17 cellular contexts compared by ENCODE assay signal in the genomic region with DNA sequence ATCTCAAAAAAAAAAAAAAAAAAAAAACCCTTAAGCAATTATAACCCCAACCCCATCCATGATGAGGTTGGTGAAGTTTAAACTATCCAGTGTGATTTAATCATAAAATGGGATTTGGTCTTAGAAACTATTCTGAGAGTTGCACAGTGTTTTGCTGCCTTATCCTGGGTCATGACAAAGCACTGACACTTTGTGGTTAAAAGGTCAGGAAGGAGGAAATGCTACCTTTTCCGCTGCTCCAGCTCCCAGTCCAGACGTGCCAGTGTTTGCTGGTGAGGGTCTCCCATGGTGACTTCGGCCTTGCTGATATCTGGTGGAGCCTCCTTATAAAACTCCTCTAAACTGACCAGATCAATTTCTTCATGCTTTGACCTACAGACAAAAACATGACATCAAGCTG. TPM values are rescaled to one million over a fixed set of nuclear protein-coding genes. Genes with fewer than 3 reads are reported as not detected.
A peak's percentile ranks its signal among the peaks of the same experiment; 100 is the strongest.
DNase-seq lines count a peak whose midpoint lies in the region; ATAC-seq, FAIRE-seq and TF ChIP-seq lines count a peak whose summit lies in the region.
"Had no signal": no experiment of that assay in that cellular context is flagged by ENCODE, and none has a peak within 500 bp of the region (broad histone marks: within the 10 kb centered on the region; RNA-seq: fewer than 3 reads in every experiment).

No MANE protein-coding gene starts in this region.

- no TSS peak for BruUV-seq in endothelial cell of umbilical vein (replicated peaks; lab: Mats Ljungman, UMichigan)

- H3K9ac ChIP-seq in endothelial cell of umbilical vein (replicated peaks; ENCODE audit: extremely low read depth, insufficient read depth, low read length): no peak overlapping the region

- peaks cover 64% of the 10 kb centered on the region for H3K36me3 Mint-ChIP-seq in activated CD4-positive, alpha-beta T cell treated with anti-CD3 and anti-CD28 coated beads, Interleukin-2, amount 10 ng/mL, durations not matched to agents 24 days and 14 days (ENCODE audit: low read depth)
- peaks cover 54% of the 10 kb centered on the region for H3K36me3 Mint-ChIP-seq in activated CD4-positive, alpha-beta T cell treated with anti-CD3 and anti-CD28 coated beads, Interleukin-2, amount 10 ng/mL, durations not matched to agents 7 days and 5 days (ENCODE audit: low read depth)
- H3K36me3 Mint-ChIP-seq in activated CD8-positive, alpha-beta T cell treated with anti-CD3 and anti-CD28 coated beads for 36 hours (ENCODE audit: low read depth): peaks cover 52% of the 10 kb centered on the region

- no peak for TF ChIP-seq POLR2A in endothelial cell of umbilical vein (IDR thresholded peaks at IDR 0.05; ENCODE audit: low read depth, low read length)
- no peak for TF ChIP-seq POLR2A in spleen (IDR thresholded peaks at IDR 0.05)
- TF ChIP-seq POLR2A in thyroid gland (IDR thresholded peaks at IDR 0.05): no peak

- H3K27ac ChIP-seq in endothelial cell of umbilical vein (ENCODE audit: insufficient read depth, low read depth, low read length) (peak overlapping the region; percentile 1), spleen (peak overlapping the region in 1 of 8 donors; percentile 35), thyroid gland (no peak overlapping the region)

- no peaks in the 10 kb centered on the region for H3K9me1 ChIP-seq in endothelial cell of umbilical vein (replicated peaks; ENCODE audit: control insufficient read depth, extremely low read depth, insufficient read depth, low read length)

- H3K4me1 ChIP-seq in endothelial cell of umbilical vein (ENCODE audit: control insufficient read depth, extremely low read depth, insufficient read depth, low read length) (peaks cover 9% of the 10 kb centered on the region), spleen (peaks cover 0 to 31% (median 4%) of the 10 kb centered on the region in 6 donors), thyroid gland (no peaks in the 10 kb centered on the region)

- no peak overlapping the region for H2AFZ ChIP-seq in endothelial cell of umbilical vein (ENCODE audit: low read depth, low read length)

- no peaks in the 10 kb centered on the region for H3K27me3 ChIP-seq in endothelial cell of umbilical vein (ENCODE audit: control insufficient read depth in 2 of 2, insufficient read depth in 2 of 2, low read length in 2 of 2)
- no peaks in the 10 kb centered on the region for H3K27me3 ChIP-seq in spleen (replicated peaks in 1 of 7)
- no peaks in the 10 kb centered on the region for H3K27me3 ChIP-seq in thyroid gland

- no peaks in the 10 kb centered on the region for H3K9me3 ChIP-seq in endothelial cell of umbilical vein (replicated peaks; ENCODE audit: control insufficient read depth, insufficient read depth, low read length)
- H3K9me3 ChIP-seq in spleen: no peaks in the 10 kb centered on the region
- H3K9me3 ChIP-seq in thyroid gland: no peaks in the 10 kb centered on the region

- no peak for TF ChIP-seq CTCF in activated CD8-positive, alpha-beta T cell treated with anti-CD3 and anti-CD28 coated beads for 36 hours (IDR thresholded peaks at IDR 0.05)
- TF ChIP-seq CTCF in endothelial cell of umbilical vein (IDR thresholded peaks at IDR 0.05; ENCODE audit: extremely low read depth in 1 of 2, insufficient read depth in 1 of 2, low read depth in 1 of 2, low read length in 2 of 2) (no peak), spleen (IDR thresholded peaks at IDR 0.05 in 8 of 11, conservative IDR thresholded peaks at IDR 0.05 in 3 of 11) (no peak), thyroid gland (IDR thresholded peaks at IDR 0.05) (no peak)

- no peak for DNase-seq in activated CD4-positive, alpha-beta T cell treated with anti-CD3 and anti-CD28 coated beads, Interleukin-2, amount 10 ng/mL, durations not matched to agents 24 days and 14 days
- DNase-seq in activated CD4-positive, alpha-beta T cell treated with anti-CD3 and anti-CD28 coated beads, Interleukin-2, amount 10 ng/mL, durations not matched to agents 7 days and 5 days: no peak
- no peak for DNase-seq in activated CD8-positive, alpha-beta T cell treated with anti-CD3 and anti-CD28 coated beads for 36 hours
- DNase-seq in endothelial cell of umbilical vein (ENCODE audit: low read depth, low spot score): peak; percentile 32
- DNase-seq in spleen: peak; percentile 7
- no peak for DNase-seq in activated gamma-delta T cell (lab: John Stamatoyannopoulos, UW)
- no peak for DNase-seq in MV-4-11 (lab: John Stamatoyannopoulos, UW)
- DNase-seq in thyroid gland: no peak
- DNase-seq: CD8-positive, alpha-beta T cell; DMS79; H7; NCI-H1417; NCI-H1930; NCI-H446; NCI-H69 had no signal

- H3K36me3 ChIP-seq in endothelial cell of umbilical vein (ENCODE audit: control insufficient read depth in 2 of 2, extremely low read depth in 1 of 2, insufficient read depth in 2 of 2, low read length in 2 of 2): peaks cover 11 to 26% of the 10 kb centered on the region in 2 experiments
- peaks cover 9 to 100% (median 93%) of the 10 kb centered on the region in 6 donors for H3K36me3 ChIP-seq in spleen
- peaks cover 64 to 72% of the 10 kb centered on the region in 2 donors for H3K36me3 ChIP-seq in thyroid gland

- H3K27me3 Mint-ChIP-seq in activated CD4-positive, alpha-beta T cell treated with anti-CD3 and anti-CD28 coated beads, Interleukin-2, amount 10 ng/mL, durations not matched to agents 24 days and 14 days: no peaks in the 10 kb centered on the region
- no peaks in the 10 kb centered on the region for H3K27me3 Mint-ChIP-seq in activated CD4-positive, alpha-beta T cell treated with anti-CD3 and anti-CD28 coated beads, Interleukin-2, amount 10 ng/mL, durations not matched to agents 7 days and 5 days
- no peaks in the 10 kb centered on the region for H3K27me3 Mint-ChIP-seq in activated CD8-positive, alpha-beta T cell treated with anti-CD3 and anti-CD28 coated beads for 36 hours
- H3K27me3 Mint-ChIP-seq: IgD-negative memory B cell had no signal

- peak overlapping the region; percentile 7 for H3K4me2 ChIP-seq in endothelial cell of umbilical vein (ENCODE audit: insufficient read depth, low read length)

- no peaks in the 10 kb centered on the region for H3K4me1 Mint-ChIP-seq in activated CD4-positive, alpha-beta T cell treated with anti-CD3 and anti-CD28 coated beads, Interleukin-2, amount 10 ng/mL, durations not matched to agents 24 days and 14 days
- peaks cover 2% of the 10 kb centered on the region for H3K4me1 Mint-ChIP-seq in activated CD4-positive, alpha-beta T cell treated with anti-CD3 and anti-CD28 coated beads, Interleukin-2, amount 10 ng/mL, durations not matched to agents 7 days and 5 days
- no peaks in the 10 kb centered on the region for H3K4me1 Mint-ChIP-seq in activated CD8-positive, alpha-beta T cell treated with anti-CD3 and anti-CD28 coated beads for 36 hours (ENCODE audit: low read depth)

- 62 to 80% (median 71%) methylated on average over 3 of the region's 3 CpGs for WGBS in spleen, 5 donors
- 69 to 75% methylated on average over 3 of the region's 3 CpGs for WGBS in thyroid gland, 2 donors

- H3K79me2 ChIP-seq in endothelial cell of umbilical vein (ENCODE audit: control insufficient read depth, insufficient read depth, low read length): no peaks in the 10 kb centered on the region

- intact Hi-C loops in activated CD4-positive, alpha-beta T cell treated with anti-CD3 and anti-CD28 coated beads, Interleukin-2, amount 10 ng/mL, durations not matched to agents 24 days and 14 days (cut with micrococcal nuclease): no loop called here
- intact Hi-C loops in activated CD8-positive, alpha-beta T cell treated with anti-CD3 and anti-CD28 coated beads for 36 hours (cut with micrococcal nuclease): no loop called here
- intact Hi-C loops in endothelial cell of umbilical vein (cut with micrococcal nuclease) (no loop called here), spleen (cut with DNase I; ENCODE audit: low total_unique reads) (no loop called here), thyroid gland (cut with DNase I) (no loop called here)

- H3K4me3 ChIP-seq in endothelial cell of umbilical vein (replicated peaks in 1 of 3; ENCODE audit: insufficient read depth in 1 of 3, low read depth in 1 of 3, low read length in 3 of 3) (no peak overlapping the region), spleen (no peak overlapping the region), thyroid gland (replicated peaks in 1 of 3) (no peak overlapping the region)

- no peak for ATAC-seq in activated CD8-positive, alpha-beta T cell treated with anti-CD3 and anti-CD28 coated beads for 36 hours
- ATAC-seq: CD8-positive, alpha-beta T cell had no signal

- dilution Hi-C loops in endothelial cell of umbilical vein (cut with MboI; ENCODE audit: extremely low pct_ligation_motif_present, low sequenced_read_pairs): no loop called here

- no peak overlapping the region for H3K4me3 Mint-ChIP-seq in activated CD4-positive, alpha-beta T cell treated with anti-CD3 and anti-CD28 coated beads, Interleukin-2, amount 10 ng/mL, durations not matched to agents 24 days and 14 days
- H3K4me3 Mint-ChIP-seq in activated CD4-positive, alpha-beta T cell treated with anti-CD3 and anti-CD28 coated beads, Interleukin-2, amount 10 ng/mL, durations not matched to agents 7 days and 5 days: no peak overlapping the region
- H3K4me3 Mint-ChIP-seq in activated CD8-positive, alpha-beta T cell treated with anti-CD3 and anti-CD28 coated beads for 36 hours: no peak overlapping the region
- H3K4me3 Mint-ChIP-seq: CD8-positive, alpha-beta T cell; IgD-negative memory B cell had no signal

- H3K27ac Mint-ChIP-seq in activated CD4-positive, alpha-beta T cell treated with anti-CD3 and anti-CD28 coated beads, Interleukin-2, amount 10 ng/mL, durations not matched to agents 24 days and 14 days: peak overlapping the region; percentile 25
- no peak overlapping the region for H3K27ac Mint-ChIP-seq in activated CD4-positive, alpha-beta T cell treated with anti-CD3 and anti-CD28 coated beads, Interleukin-2, amount 10 ng/mL, durations not matched to agents 7 days and 5 days
- H3K27ac Mint-ChIP-seq in activated CD8-positive, alpha-beta T cell treated with anti-CD3 and anti-CD28 coated beads for 36 hours: peak overlapping the region; percentile 6
- H3K27ac Mint-ChIP-seq: CD8-positive, alpha-beta T cell; IgD-negative memory B cell had no signal

- no peaks in the 10 kb centered on the region for H3K9me3 Mint-ChIP-seq in activated CD4-positive, alpha-beta T cell treated with anti-CD3 and anti-CD28 coated beads, Interleukin-2, amount 10 ng/mL, durations not matched to agents 24 days and 14 days
- H3K9me3 Mint-ChIP-seq in activated CD4-positive, alpha-beta T cell treated with anti-CD3 and anti-CD28 coated beads, Interleukin-2, amount 10 ng/mL, durations not matched to agents 7 days and 5 days: no peaks in the 10 kb centered on the region
- no peaks in the 10 kb centered on the region for H3K9me3 Mint-ChIP-seq in activated CD8-positive, alpha-beta T cell treated with anti-CD3 and anti-CD28 coated beads for 36 hours
- H3K9me3 Mint-ChIP-seq: CD8-positive, alpha-beta T cell had no signal

- no peaks in the 10 kb centered on the region for H4K20me1 ChIP-seq in endothelial cell of umbilical vein (replicated peaks; ENCODE audit: control insufficient read depth, extremely low read depth, insufficient read depth, low read length)

- FAIRE-seq in endothelial cell of umbilical vein (lab: Jason Lieb, UNC): peak; percentile 86

- POLR2A ChIA-PET in activated CD4-positive, alpha-beta T cell treated with anti-CD3 and anti-CD28 coated beads, Interleukin-2, amount 10 ng/mL, durations not matched to agents 7 days and 5 days (lab: Charles Lee): no interaction called here
- POLR2A ChIA-PET in activated CD8-positive, alpha-beta T cell treated with anti-CD3 and anti-CD28 coated beads for 36 hours (lab: Charles Lee): no interaction called here
- POLR2A ChIA-PET in endothelial cell of umbilical vein (lab: Charles Lee): no interaction called here

- CTCF ChIA-PET in activated CD4-positive, alpha-beta T cell treated with anti-CD3 and anti-CD28 coated beads, Interleukin-2, amount 10 ng/mL, durations not matched to agents 7 days and 5 days (lab: Charles Lee): interaction anchor here (0.6 to 1.0 kb wide), 2 partner anchors 14 to 222 kb away, joined by 3 to 4 read pairs; no protein-coding TSS in a partner anchor
- CTCF ChIA-PET in activated CD8-positive, alpha-beta T cell treated with anti-CD3 and anti-CD28 coated beads for 36 hours (lab: Charles Lee): no interaction called here
- CTCF ChIA-PET in endothelial cell of umbilical vein (lab: Charles Lee): interaction anchor here (0.9 to 1.7 kb wide), 3 partner anchors 10 to 18 kb away, joined by 3 to 4 read pairs (median 4); a partner anchor contains a TSS

RNA-seq across cellular contexts. Expression of a gene that starts 14.5 kb away (rescaled TPM):
- 66.6 and 68.1 TPM in 2 replicates for total RNA-seq in activated CD4-positive, alpha-beta T cell treated with anti-CD3 and anti-CD28 coated beads, Interleukin-2, amount 10 ng/mL, durations not matched to agents 24 days and 14 days
- total RNA-seq in activated CD4-positive, alpha-beta T cell treated with anti-CD3 and anti-CD28 coated beads, Interleukin-2, amount 10 ng/mL, durations not matched to agents 7 days and 5 days: 10 to 100 TPM; 48.6 to 61.5 TPM
- total RNA-seq in activated CD8-positive, alpha-beta T cell treated with anti-CD3 and anti-CD28 coated beads for 36 hours: 10 to 100 TPM; 48.7 to 57.3 TPM
- 73.8 and 82.9 TPM in 2 replicates for total RNA-seq in endothelial cell of umbilical vein
- polyA plus RNA-seq in endothelial cell of umbilical vein: 35.0 and 37.8 TPM in 2 replicates
- 45.1 and 48.8 TPM in 2 replicates for polyA plus RNA-seq in endothelial cell of umbilical vein (2011; cell fraction: cytosol; rRNA removed)
- 133 and 150 TPM in 2 replicates for polyA plus RNA-seq in endothelial cell of umbilical vein (2011; cell fraction: nucleus; rRNA removed)
- 48.2 and 56.8 TPM in 2 replicates for polyA plus RNA-seq in endothelial cell of umbilical vein (2012)
- polyA minus RNA-seq in endothelial cell of umbilical vein: 63.6 and 64.5 TPM in 2 replicates
- 33.2 TPM for polyA minus RNA-seq in endothelial cell of umbilical vein (2011; cell fraction: cytosol; rRNA and poly(A)+ RNA removed)
- 33.6 and 44.1 TPM in 2 replicates for polyA minus RNA-seq in endothelial cell of umbilical vein (2011; cell fraction: nucleus; rRNA and poly(A)+ RNA removed)
- 10 to 100 TPM; 30.8 to 55.5 (median 40.7) TPM for total RNA-seq in spleen
- polyA plus RNA-seq in spleen: 10 to 100 TPM; 14.4 to 21.1 (median 18.1) TPM
- 10 to 100 TPM; 23.9 to 46.6 (median 30.3) TPM for total RNA-seq in thyroid gland

RNA-seq across cellular contexts. Expression of a gene that starts 41.8 kb away (rescaled TPM):
- 45.9 and 46.5 TPM in 2 replicates for total RNA-seq in activated CD4-positive, alpha-beta T cell treated with anti-CD3 and anti-CD28 coated beads, Interleukin-2, amount 10 ng/mL, durations not matched to agents 24 days and 14 days
- total RNA-seq in activated CD4-positive, alpha-beta T cell treated with anti-CD3 and anti-CD28 coated beads, Interleukin-2, amount 10 ng/mL, durations not matched to agents 7 days and 5 days: 10 to 100 TPM; 38.7 to 38.9 TPM
- total RNA-seq in activated CD8-positive, alpha-beta T cell treated with anti-CD3 and anti-CD28 coated beads for 36 hours: 10 to 100 TPM; 58.3 to 61.9 TPM
- total RNA-seq in endothelial cell of umbilical vein: 51.2 and 51.3 TPM in 2 replicates
- polyA plus RNA-seq in endothelial cell of umbilical vein: 36.6 and 40.0 TPM in 2 replicates
- 53.2 and 53.9 TPM in 2 replicates for polyA plus RNA-seq in endothelial cell of umbilical vein (2011; cell fraction: cytosol; rRNA removed)
- polyA plus RNA-seq in endothelial cell of umbilical vein (2011; cell fraction: nucleus; rRNA removed): 36.6 and 42.5 TPM in 2 replicates
- 43.8 and 46.6 TPM in 2 replicates for polyA plus RNA-seq in endothelial cell of umbilical vein (2012)
- polyA minus RNA-seq in endothelial cell of umbilical vein: 35.5 and 38.3 TPM in 2 replicates
- polyA minus RNA-seq in endothelial cell of umbilical vein (2011; cell fraction: cytosol; rRNA and poly(A)+ RNA removed): 10.8 TPM
- 9.3 and 12.0 TPM in 2 replicates for polyA minus RNA-seq in endothelial cell of umbilical vein (2011; cell fraction: nucleus; rRNA and poly(A)+ RNA removed)
- total RNA-seq in spleen: 10 to 100 TPM; 15.5 to 28.0 (median 23.5) TPM
- 10 to 100 TPM; 18.6 to 27.7 (median 24.7) TPM for polyA plus RNA-seq in spleen
- 10 to 100 TPM; 24.2 to 55.4 (median 39.6) TPM for total RNA-seq in thyroid gland

RNA-seq across cellular contexts. Expression of a gene that starts 59.1 kb away (rescaled TPM):
- total RNA-seq in activated CD4-positive, alpha-beta T cell treated with anti-CD3 and anti-CD28 coated beads, Interleukin-2, amount 10 ng/mL, durations not matched to agents 24 days and 14 days: 7.9 TPM in 2 replicates
- under 1 TPM; 0.87 to 0.89 TPM for total RNA-seq in activated CD4-positive, alpha-beta T cell treated with anti-CD3 and anti-CD28 coated beads, Interleukin-2, amount 10 ng/mL, durations not matched to agents 7 days and 5 days
- total RNA-seq in activated CD8-positive, alpha-beta T cell treated with anti-CD3 and anti-CD28 coated beads for 36 hours: 1 to 10 TPM; 7.5 to 8.6 TPM
- total RNA-seq in endothelial cell of umbilical vein (0.09 and 1.5 TPM in 2 replicates), spleen (1 to 10 TPM in 6 of 7 donors, under 1 TPM in 1; 0.60 to 1.7 (median 1.4) TPM), thyroid gland (under 1 TPM in 3 of 4 donors, not detected in 1; 0.27 to 0.44 (median 0.33) TPM)
- polyA plus RNA-seq in endothelial cell of umbilical vein (0.33 and 0.59 TPM in 2 replicates), spleen (1 to 10 TPM in 1 of 3 donors, under 1 TPM in 2; 0.50 to 1.2 (median 0.70) TPM)
- 1.6 and 2.2 TPM in 2 replicates for polyA plus RNA-seq in endothelial cell of umbilical vein (2011; cell fraction: cytosol; rRNA removed)
- 0.84 and 1.4 TPM in 2 replicates for polyA plus RNA-seq in endothelial cell of umbilical vein (2011; cell fraction: nucleus; rRNA removed)
- 2.6 and 3.0 TPM in 2 replicates for polyA plus RNA-seq in endothelial cell of umbilical vein (2012)
- 0.70 and 0.74 TPM in 2 replicates for polyA minus RNA-seq in endothelial cell of umbilical vein
- polyA minus RNA-seq in endothelial cell of umbilical vein (2011; cell fraction: cytosol; rRNA and poly(A)+ RNA removed): not detected
- polyA minus RNA-seq in endothelial cell of umbilical vein (2011; cell fraction: nucleus; rRNA and poly(A)+ RNA removed): 0.24 and 0.34 TPM in 2 replicates
- total RNA-seq: A172 had no signal

Comparison
In these comparisons a context has a peak if more than half of its experiments do, and no peak if none do; other contexts are left out.
1. DNase-seq: peak in endothelial cell of umbilical vein (single experiment) and spleen (single experiment); none in activated CD4-positive, alpha-beta T cell treated with anti-CD3 and anti-CD28 coated beads, Interleukin-2, amount 10 ng/mL, durations not matched to agents 24 days and 14 days (single experiment), activated CD4-positive, alpha-beta T cell treated with anti-CD3 and anti-CD28 coated beads, Interleukin-2, amount 10 ng/mL, durations not matched to agents 7 days and 5 days (single experiment), activated CD8-positive, alpha-beta T cell treated with anti-CD3 and anti-CD28 coated beads for 36 hours (single experiment), activated gamma-delta T cell (single experiment), MV-4-11 (single experiment) and thyroid gland (0 of 2).